9 cellular contexts compared by ENCODE assay signal in the genomic region with DNA sequence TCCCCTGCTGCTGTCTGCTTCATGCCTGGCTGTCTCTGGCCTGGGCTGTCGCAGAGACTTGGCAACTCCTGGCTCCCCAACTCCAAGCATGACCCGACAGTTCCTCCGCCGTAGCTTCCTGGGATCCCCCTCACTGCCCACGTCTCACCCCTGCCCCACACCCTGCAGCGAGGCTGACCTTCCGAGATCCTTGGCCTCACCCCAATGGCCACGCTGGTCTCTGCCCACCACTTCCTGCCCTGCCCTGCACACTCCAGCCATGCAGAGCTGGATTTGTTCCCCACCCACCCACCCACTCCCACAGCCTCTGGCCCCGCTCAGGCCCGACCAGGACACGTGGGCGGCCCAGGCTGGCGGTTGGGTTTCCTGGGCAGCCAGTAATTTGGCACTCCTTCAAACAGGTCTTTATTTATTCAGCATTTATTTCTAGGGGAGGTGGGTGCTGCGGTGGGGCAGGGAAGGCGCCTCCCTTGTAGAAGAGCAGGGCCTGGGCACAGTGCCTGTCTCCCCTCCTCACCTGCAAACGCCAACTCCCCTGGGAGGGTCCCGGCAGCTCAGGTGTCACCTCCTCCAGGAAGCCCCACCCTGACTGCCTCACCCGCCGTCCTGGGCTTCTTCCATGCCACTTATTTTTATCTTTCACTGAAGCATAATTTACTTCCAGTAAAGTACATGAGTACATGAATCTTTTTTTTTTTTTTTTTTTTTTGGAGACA. TPM values are rescaled to one million over a fixed set of nuclear protein-coding genes. Genes with fewer than 3 reads are reported as not detected.
DNase-seq lines count a peak whose midpoint lies in the region; ATAC-seq and TF ChIP-seq lines count a peak whose summit lies in the region.
"Had no signal": no experiment of that assay in that cellular context is flagged by ENCODE, and none has a peak within 500 bp of the region (broad histone marks: within the 10 kb centered on the region; RNA-seq: fewer than 3 reads in every experiment).

No MANE protein-coding gene starts in this region.

- no peaks in the 10 kb centered on the region for H3K9me2 ChIP-seq in PC-3 (replicated peaks; ENCODE audit: low read length)

- 0 out of 2 replicates have a peak, but pooled peaks cover 4% of the 10 kb centered on the region for H4K20me1 ChIP-seq in PC-3 (ENCODE audit: low read length)

- H3K4me2 ChIP-seq in PC-3 (ENCODE audit: low read length) = no peak overlapping the region

- H3K36me3 ChIP-seq in PC-3 (ENCODE audit: low read depth, low read length) = no peaks in the 10 kb centered on the region

- H3K79me2 ChIP-seq in PC-3 (ENCODE audit: low read length) = peaks cover 64% of the 10 kb centered on the region

- CTCF ChIA-PET in PC-3 (lab: Charles Lee) = no interaction called here

- ATAC-seq in PC-3 (peak; percentile 6), GM19395 (IDR thresholded peaks at IDR 0.05; ENCODE audit: unreplicated experiment) (no peak), HG02970 (IDR thresholded peaks at IDR 0.05; ENCODE audit: low FRiP score, unreplicated experiment) (no peak)

- H3K9me3 ChIP-seq in PC-3 (ENCODE audit: low read length) = no peaks in the 10 kb centered on the region

- TF ChIP-seq CTCF in GM13977 (IDR thresholded peaks at IDR 0.05; ENCODE audit: extremely low read depth, insufficient read depth, missing control alignments) (no peak), PC-3 (conservative IDR thresholded peaks at IDR 0.05; ENCODE audit: low read depth, low read length) (no peak), fibroblast of mammary gland (conservative IDR thresholded peaks at IDR 0.05; ENCODE audit: control insufficient read depth, insufficient read depth, low read depth, low read length) (no peak)

- intact Hi-C loops in PC-3 (cut with micrococcal nuclease) = no loop called here

- POLR2A ChIA-PET in PC-3 (lab: Charles Lee; ENCODE audit: unreplicated experiment) = no interaction called here

- H2AFZ ChIP-seq in PC-3 (ENCODE audit: low read length) = no peak overlapping the region

- H3K9ac ChIP-seq in PC-3 (ENCODE audit: low read length) = 0 out of 2 replicates have a peak overlapping the region, but pooled peaks have one; percentile 26

- no peaks in the 10 kb centered on the region for H3F3A ChIP-seq in PC-3 (ENCODE audit: low read length, unreplicated experiment)

- DNase-seq in GM13977 (ENCODE audit: low spot score) (peak; percentile 41), PC-3 (peak; percentile 18), fibroblast of mammary gland (ENCODE audit: low read depth) (peak; percentile 72), ureter (ENCODE audit: low spot score) (no peak)
- DNase-seq in stimulated activated CD4-positive, alpha-beta T cell treated with anti-CD3 and anti-CD28 coated beads, Interleukin-2, amount 100 ng/mL, for 24 hours = no peak
- DNase-seq: stimulated activated CD4-positive, alpha-beta T cell treated with anti-CD3 and anti-CD28 coated beads, Interleukin-4, amount 100 ng/mL, for 4 hours had no signal

- in situ Hi-C loops in GM13977 (cut with MboI; ENCODE audit: low pct_unique_long_range_greater_than_20kb, low sequenced_read_pairs, unreplicated experiment) = no loop called here

- no TSS peak for BruUV-seq in PC-3 (replicated peaks; lab: Mats Ljungman, UMichigan)

- no peaks in the 10 kb centered on the region for H3K27me3 ChIP-seq in PC-3 (ENCODE audit: low read length)

- peaks cover 52% of the 10 kb centered on the region for H3K4me1 ChIP-seq in PC-3 (ENCODE audit: insufficient read depth, low read length)

- no peak overlapping the region for H3K4me3 ChIP-seq in PC-3 (ENCODE audit: low read length)
- H3K4me3 ChIP-seq in fibroblast of mammary gland (ENCODE audit: control insufficient read depth, low read depth, low read length) = no peak overlapping the region
- no peak overlapping the region for H3K4me3 ChIP-seq in skin epidermis

- H3K27ac ChIP-seq in PC-3 (ENCODE audit: low read length) (peak overlapping the region; percentile 71; the same call in 1 of the 2 replicates), skin epidermis (peak overlapping the region in 20 of 21 experiments; percentile 43 to 98 (median 89))

RNA-seq across cellular contexts. Expression of a gene that starts 25.5 kb away (rescaled TPM):
- total RNA-seq in PC-3 (2014; rRNA removed) (14.9 and 21.9 TPM in 2 replicates), ureter (30.0 TPM)

Comparison
In these comparisons a context has a peak if more than half of its experiments do, and no peak if none do; other contexts are left out.
1. DNase-seq: peak in GM13977 (single experiment), PC-3 (single experiment) and fibroblast of mammary gland (single experiment); none in ureter (single experiment) and stimulated activated CD4-positive, alpha-beta T cell treated with anti-CD3 and anti-CD28 coated beads, Interleukin-2, amount 100 ng/mL, for 24 hours (0 of 2).